In genomic region chr19:51593969-51594773, GRCh38 we compare ENCODE assay signal across 8 cellular contexts. TPM values are rescaled to one million over a fixed set of nuclear protein-coding genes. Genes with fewer than 3 reads are reported as not detected.
DNase-seq lines count a peak whose midpoint lies in the region; ATAC-seq and TF ChIP-seq lines count a peak whose summit lies in the region.

No MANE protein-coding gene starts in this region.

- H3K4me1 ChIP-seq in BE2C (no peaks in the 10 kb centered on the region), left lung (peaks cover 4 to 24% of the 10 kb centered on the region in 2 donors)

- TF ChIP-seq CTCF in BE2C (IDR thresholded peaks at IDR 0.05; ENCODE audit: low read depth, low read length) (no peak), left lung (IDR thresholded peaks at IDR 0.05) (no peak)

- ATAC-seq in GM19351 (IDR thresholded peaks at IDR 0.05; ENCODE audit: unreplicated experiment), result peak; percentile 97
- ATAC-seq in HG03520 (IDR thresholded peaks at IDR 0.05; ENCODE audit: unreplicated experiment), result peak; percentile 94
- peak; percentile 100 for ATAC-seq in left lung

- no peaks in the 10 kb centered on the region for H3K9me3 ChIP-seq in BE2C
- H3K9me3 ChIP-seq in left lung, result no peaks in the 10 kb centered on the region

- peak overlapping the region; percentile 19 to 65 for H3K27ac ChIP-seq in left lung

- H3K27me3 ChIP-seq in BE2C, result no peaks in the 10 kb centered on the region
- peaks cover 0 to 6% of the 10 kb centered on the region in 2 donors for H3K27me3 ChIP-seq in left lung

- H3K4me3 ChIP-seq in BE2C (ENCODE audit: low read depth, low read length), result peak overlapping the region; percentile 89
- peak overlapping the region; percentile 62 to 72 for H3K4me3 ChIP-seq in left lung

- intact Hi-C loops in left lung (cut with DNase I), result no loop called here

- H3K36me3 ChIP-seq in BE2C, result no peaks in the 10 kb centered on the region
- H3K36me3 ChIP-seq in left lung, result no peaks in the 10 kb centered on the region

- DNase-seq in BE2C, result peak; percentile 98
- peak; percentile 96 for DNase-seq in NCI-H748 treated with DMSO at 0.1 percent for 48 hours (lab: John Stamatoyannopoulos, UW)
- DNase-seq in activated CD4-positive, alpha-beta T cell treated with anti-CD3 and anti-CD28 coated beads, Interleukin-2, amount 50 U/mL, for 4 hours, result peak; percentile 94
- DNase-seq in dermis blood vessel endothelial cell, result peak; percentile 98
- peak; percentile 99 to 100 for DNase-seq in left lung
- peak; percentile 96 for DNase-seq in stimulated activated CD4-positive, alpha-beta T cell treated with anti-CD3 and anti-CD28 coated beads, Interleukin-2, amount 100 ng/mL, for 4 hours (ENCODE audit: low read depth)

RNA-seq across cellular contexts. Expression of gene ZNF175, which starts 23.1 kb away (rescaled TPM):
- polyA plus RNA-seq in BE2C (2012; ENCODE audit: insufficient read depth, insufficient read length, low read depth), result 8.9 TPM
- total RNA-seq in dermis blood vessel endothelial cell (4.3 and 8.3 TPM in 2 replicates), left lung (10 to 100 TPM in 1 of 2 donors, 1 to 10 TPM in 1; 9.4 to 13.3 TPM)

RNA-seq across cellular contexts. Expression of gene SIGLEC5, which starts 36.0 kb away (rescaled TPM):
- polyA plus RNA-seq in BE2C (2012; ENCODE audit: insufficient read depth, insufficient read length, low read depth), result not detected
- total RNA-seq in dermis blood vessel endothelial cell (not detected in 2 replicates), left lung (10 to 100 TPM in 1 of 2 donors, not detected in 1; 11.0 TPM)

RNA-seq across cellular contexts. Expression of gene SIGLEC14, which starts 52.5 kb away (rescaled TPM):
- not detected for polyA plus RNA-seq in BE2C (2012; ENCODE audit: insufficient read depth, insufficient read length, low read depth)
- total RNA-seq in dermis blood vessel endothelial cell, result not detected in 2 replicates
- 10 to 100 TPM; 13.4 to 59.9 TPM for total RNA-seq in left lung

Comparison
In these comparisons a context has a peak if more than half of its experiments do, and no peak if none do; other contexts are left out.
1. Peak in every context shown above with its lines: DNase-seq, ATAC-seq, H3K4me3 ChIP-seq and H3K27ac ChIP-seq.
2. RNA of gene SIGLEC14, which starts 52.5 kb away (total RNA-seq): 13.4 to 59.9 TPM in left lung; not detected in dermis blood vessel endothelial cell; every median in the first group is over 10 times any median in the second.